32 cellular contexts compared by ENCODE assay signal in the genomic region with DNA sequence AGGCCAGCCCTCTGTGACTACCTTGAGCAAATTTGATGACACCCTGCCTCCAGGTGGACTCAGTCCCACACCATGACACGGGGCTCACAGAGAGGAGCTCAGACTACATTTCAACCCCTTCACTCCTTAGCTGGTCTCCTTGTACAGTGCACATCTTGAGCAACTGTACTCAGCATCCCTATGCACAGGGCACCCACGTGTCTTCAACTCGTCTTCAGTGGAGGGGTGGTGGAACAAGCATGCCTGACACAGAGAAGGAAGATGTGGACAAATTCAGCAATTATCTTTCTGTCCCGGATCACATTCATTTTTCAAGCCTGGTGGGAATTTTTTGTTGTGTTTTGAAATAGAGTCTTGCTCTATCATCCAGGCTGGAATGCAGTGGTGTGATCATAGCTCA.
"Had no signal": no experiment of that assay in that cellular context is flagged by ENCODE, and none has a peak within 500 bp of the region (broad histone marks: within the 10 kb centered on the region; RNA-seq: fewer than 3 reads in every experiment).

No MANE protein-coding gene starts in this region.

- H3K27me3 ChIP-seq: adrenal gland, body of pancreas, brain microvascular endothelial cell, breast epithelium had no signal

- ATAC-seq: activated CD8-positive, alpha-beta T cell treated with anti-CD3 and anti-CD28 coated beads for 36 hours; activated naive CD4-positive, alpha-beta T cell treated with anti-CD3 and anti-CD28 coated beads, Interleukin-2, amount 50 U/mL, for 72 hours; activated T-cell treated with anti-CD3 and anti-CD28 coated beads, Interleukin-2, amount 50 U/mL, for 4 hours; activated T-cell treated with anti-CD3 and anti-CD28 coated beads, Interleukin-2, amount 50 U/mL, for 72 hours; activated T-helper 17 cell treated with anti-CD3 and anti-CD28 coated beads, Interleukin-2, amount 50 U/mL, for 72 hours; body of pancreas had no signal

- H3K4me1 ChIP-seq: breast epithelium had no signal

- DNase-seq: activated B cell treated with CpG ODN at 0.5 μM for 24 hours; activated CD4-positive, alpha-beta memory T cell treated with anti-CD3 and anti-CD28 coated beads for 36 hours; activated CD4-positive, alpha-beta T cell treated with anti-CD3 and anti-CD28 coated beads for 4 hours; activated CD4-positive, alpha-beta T cell treated with anti-CD3 and anti-CD28 coated beads, Interleukin-2, amount 10 ng/mL, durations not matched to agents 24 days and 14 days; activated CD4-positive, alpha-beta T cell treated with anti-CD3 and anti-CD28 coated beads, Interleukin-2, amount 50 U/mL, for 1 hour; activated CD4-positive, alpha-beta T cell treated with anti-CD3 and anti-CD28 coated beads, Interleukin-2, amount 50 U/mL, for 4 hours; activated CD4-positive, CD25-positive, alpha-beta regulatory T cell treated with anti-CD3 and anti-CD28 coated beads, Interleukin-2, amount 50 U/mL, for 72 hours; activated CD8-positive, alpha-beta memory T cell treated with anti-CD3 and anti-CD28 coated beads, Interleukin-2, amount 50 U/mL, for 4 hours; activated CD8-positive, alpha-beta T cell treated with anti-CD3 and anti-CD28 coated beads for 36 hours; activated effector memory CD4-positive, alpha-beta T cell treated with anti-CD3 and anti-CD28 coated beads, Interleukin-2, amount 50 U/mL, for 16 hours; activated gamma-delta T cell treated with Interleukin-2 at 50 U/mL for 16 hours; activated naive CD4-positive, alpha-beta T cell; activated naive CD4-positive, alpha-beta T cell treated with anti-CD3 and anti-CD28 coated beads for 36 hours; activated naive CD4-positive, alpha-beta T cell treated with anti-CD3 and anti-CD28 coated beads, Interleukin-2, amount 50 U/mL, for 16 hours; activated naive CD8-positive, alpha-beta T cell treated with anti-CD3 and anti-CD28 coated beads for 36 hours; activated T-cell treated with anti-CD3 and anti-CD28 coated beads for 4 hours; activated T-cell treated with anti-CD3 and anti-CD28 coated beads, Interleukin-2, amount 50 U/mL, for 1 hour; activated T-cell treated with anti-CD3 and anti-CD28 coated beads, Interleukin-2, amount 50 U/mL, for 4 hours; activated T-cell treated with anti-CD3 and anti-CD28 coated beads, Interleukin-2, amount 50 U/mL, for 72 hours; adrenal gland; amniotic stem cell; aorta; body of pancreas; brain microvascular endothelial cell; central memory CD4-positive, alpha-beta T cell; T-helper 1 cell; T-helper 2 cell; T-helper 9 cell had no signal

- H3K27ac ChIP-seq: body of pancreas, brain microvascular endothelial cell, VCaP had no signal

- H3K4me3 ChIP-seq: adrenal gland, body of pancreas, breast epithelium had no signal

- H3K36me3 ChIP-seq: adrenal gland, brain microvascular endothelial cell, breast epithelium had no signal

- H3K9me3 ChIP-seq: body of pancreas had no signal
